ENCODE assay signal across 26 cellular contexts in genomic region chr1:178146456-178146855, GRCh38. TPM values are rescaled to one million over a fixed set of nuclear protein-coding genes. Genes with fewer than 3 reads are reported as not detected.
"Had no signal": no experiment of that assay in that cellular context is flagged by ENCODE, and none has a peak within 500 bp of the region (broad histone marks: within the 10 kb centered on the region; RNA-seq: fewer than 3 reads in every experiment).

No MANE protein-coding gene starts in this region.

- H3K9me3 Mint-ChIP-seq: activated naive CD8-positive, alpha-beta T cell treated with anti-CD3 and anti-CD28 coated beads for 36 hours; T-helper 2 cell treated with Interferon-gamma antibody and Interleukin-4, amounts not matched to agents 5 μg/mL and 100 μg/mL, for 36 hours had no signal

- FAIRE-seq: small intestine had no signal

- ATAC-seq: activated CD8-positive, alpha-beta T cell treated with anti-CD3 and anti-CD28 coated beads for 36 hours; activated T-helper 17 cell treated with anti-CD3 and anti-CD28 coated beads, Interleukin-2, amount 50 U/mL, for 72 hours; gastroesophageal sphincter; heart left ventricle; left lung; right cardiac atrium; upper lobe of right lung had no signal

- H3K36me3 ChIP-seq: cardiac muscle cell, esophagus muscularis mucosa, gastroesophageal sphincter, heart left ventricle, left lung, prostate gland, upper lobe of right lung had no signal

- H3K4me1 Mint-ChIP-seq: activated naive CD8-positive, alpha-beta T cell treated with anti-CD3 and anti-CD28 coated beads for 36 hours; activated T-helper 17 cell treated with anti-CD3 and anti-CD28 coated beads, Interleukin-2, amount 50 U/mL, for 72 hours; nephron progenitor cell had no signal

- H3K4me1 ChIP-seq: gastroesophageal sphincter, left lung, prostate gland, testis had no signal

- H3K27ac ChIP-seq: cardiac muscle cell, coronary artery, esophagus muscularis mucosa, gastroesophageal sphincter, heart left ventricle, left lung, prostate gland, testis, upper lobe of right lung had no signal

- H3K27ac Mint-ChIP-seq: activated CD8-positive, alpha-beta T cell treated with anti-CD3 and anti-CD28 coated beads for 36 hours; activated naive CD8-positive, alpha-beta T cell treated with anti-CD3 and anti-CD28 coated beads for 36 hours; activated T-helper 17 cell treated with anti-CD3 and anti-CD28 coated beads, Interleukin-2, amount 50 U/mL, for 72 hours; nephron progenitor cell; T-helper 2 cell treated with Interferon-gamma antibody and Interleukin-4, amounts not matched to agents 5 μg/mL and 100 μg/mL, for 36 hours had no signal

- H3K4me3 Mint-ChIP-seq: activated CD8-positive, alpha-beta T cell treated with anti-CD3 and anti-CD28 coated beads for 36 hours; activated naive CD8-positive, alpha-beta T cell treated with anti-CD3 and anti-CD28 coated beads for 36 hours; activated T-helper 17 cell treated with anti-CD3 and anti-CD28 coated beads, Interleukin-2, amount 50 U/mL, for 72 hours; nephron progenitor cell; T-helper 2 cell treated with Interferon-gamma antibody and Interleukin-4, amounts not matched to agents 5 μg/mL and 100 μg/mL, for 36 hours had no signal

- H3K36me3 Mint-ChIP-seq: activated naive CD8-positive, alpha-beta T cell treated with anti-CD3 and anti-CD28 coated beads for 36 hours had no signal

- H3K4me3 ChIP-seq: cardiac muscle cell, coronary artery, esophagus muscularis mucosa, gastroesophageal sphincter, heart left ventricle, left lung, prostate gland, testis, upper lobe of right lung had no signal

- H3K27me3 ChIP-seq: cardiac muscle cell, esophagus muscularis mucosa, gastroesophageal sphincter, heart left ventricle, left lung, testis, upper lobe of right lung had no signal

- DNase-seq: activated CD4-positive, alpha-beta T cell treated with anti-CD3 and anti-CD28 coated beads for 48 hours; activated CD4-positive, CD25-positive, alpha-beta regulatory T cell; activated CD8-positive, alpha-beta T cell treated with anti-CD3 and anti-CD28 coated beads for 36 hours; activated naive CD4-positive, alpha-beta T cell; activated naive CD8-positive, alpha-beta T cell treated with anti-CD3 and anti-CD28 coated beads for 36 hours; activated T-cell treated with anti-CD3 and anti-CD28 coated beads, Interleukin-2, amount 50 U/mL, for 1 hour; amniotic stem cell; effector CD4-positive, alpha-beta T cell; heart left ventricle; left lung; mammary epithelial cell; nephron progenitor cell; occipital lobe; right cardiac atrium; small intestine; stimulated activated CD4-positive, alpha-beta T cell treated with anti-CD3 and anti-CD28 coated beads, Interleukin-15, amount 100 ng/mL, for 24 hours; stimulated activated CD4-positive, alpha-beta T cell treated with anti-CD3 and anti-CD28 coated beads, Interleukin-2, amount 100 ng/mL, for 48 hours; testis; upper lobe of right lung had no signal

- H3K27me3 Mint-ChIP-seq: activated CD8-positive, alpha-beta T cell treated with anti-CD3 and anti-CD28 coated beads for 36 hours; activated naive CD8-positive, alpha-beta T cell treated with anti-CD3 and anti-CD28 coated beads for 36 hours; activated T-helper 17 cell treated with anti-CD3 and anti-CD28 coated beads, Interleukin-2, amount 50 U/mL, for 72 hours had no signal

- H3K9me3 ChIP-seq: esophagus muscularis mucosa, gastroesophageal sphincter, heart left ventricle, left lung, prostate gland, testis, upper lobe of right lung had no signal

RNA-seq across cellular contexts. Expression of gene RASAL2, which starts 52.6 kb away (rescaled TPM):
- total RNA-seq: activated CD8-positive, alpha-beta T cell treated with anti-CD3 and anti-CD28 coated beads for 36 hours; activated naive CD8-positive, alpha-beta T cell treated with anti-CD3 and anti-CD28 coated beads for 36 hours had no signal
